Comparison of ENCODE assay signal across 1 cellular context in the genomic region with DNA sequence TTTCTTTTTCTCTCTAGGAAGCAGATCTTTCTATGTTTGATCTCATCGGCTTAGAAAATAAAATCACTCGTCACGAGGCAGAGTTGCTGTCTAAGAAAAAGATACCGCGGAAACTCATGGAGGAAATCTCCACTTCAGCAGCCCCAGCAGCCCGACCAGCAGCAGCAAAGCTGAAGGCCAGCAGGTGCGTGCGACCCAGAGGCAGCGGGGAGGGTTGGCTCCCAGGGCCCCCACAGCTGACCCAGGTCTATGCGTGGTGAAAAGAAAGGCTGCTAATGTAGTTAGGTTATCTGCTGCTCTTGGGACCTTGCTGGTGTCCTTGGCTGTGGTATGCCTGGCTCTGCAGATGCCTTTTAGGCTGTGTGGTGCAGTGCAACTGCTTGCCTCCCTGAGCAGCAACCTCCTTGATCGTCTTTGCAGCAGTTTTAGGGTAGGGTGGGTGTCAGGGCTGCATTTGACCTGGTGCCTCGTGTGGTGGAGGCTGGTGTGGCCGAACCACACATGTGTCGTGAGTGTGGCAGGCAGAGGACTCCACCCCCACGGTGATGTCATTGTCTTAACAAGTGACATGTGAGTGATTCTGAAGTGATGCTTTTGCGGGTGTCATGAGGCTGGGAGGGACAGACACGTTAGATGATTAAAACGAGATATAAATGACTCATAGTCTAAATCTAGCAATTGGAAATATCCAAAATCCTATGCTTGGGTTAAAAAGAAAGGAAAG.
TF ChIP-seq lines count a peak whose summit lies in the region.

No MANE protein-coding gene starts in this region.

TF ChIP-seq in HEK293, 187 proteins besides CTCF, POLR2A, EP300 and RAD21 (continued from another document):
- TF ChIP-seq, protein P1, sequence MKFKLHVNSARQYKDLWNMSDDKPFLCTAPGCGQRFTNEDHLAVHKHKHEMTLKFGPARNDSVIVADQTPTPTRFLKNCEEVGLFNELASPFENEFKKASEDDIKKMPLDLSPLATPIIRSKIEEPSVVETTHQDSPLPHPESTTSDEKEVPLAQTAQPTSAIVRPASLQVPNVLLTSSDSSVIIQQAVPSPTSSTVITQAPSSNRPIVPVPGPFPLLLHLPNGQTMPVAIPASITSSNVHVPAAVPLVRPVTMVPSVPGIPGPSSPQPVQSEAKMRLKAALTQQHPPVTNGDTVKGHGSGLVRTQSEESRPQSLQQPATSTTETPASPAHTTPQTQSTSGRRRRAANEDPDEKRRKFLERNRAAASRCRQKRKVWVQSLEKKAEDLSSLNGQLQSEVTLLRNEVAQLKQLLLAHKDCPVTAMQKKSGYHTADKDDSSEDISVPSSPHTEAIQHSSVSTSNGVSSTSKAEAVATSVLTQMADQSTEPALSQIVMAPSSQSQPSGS (tag by site-specific recombination; IDR thresholded peaks at IDR 0.05; ENCODE audit: low read depth), result peak; percentile 69; the same call in 1 of the 2 replicates
- 0 out of 2 replicates have a peak, but pooled peaks have one; percentile 7 for TF ChIP-seq ZFHX2 (tag by site-specific recombination; conservative IDR thresholded peaks at IDR 0.05)
- TF ChIP-seq ZNF629 (tag by site-specific recombination; IDR thresholded peaks at IDR 0.05), result peak; percentile 88
- TF ChIP-seq SCRT2 (tag by site-specific recombination; IDR thresholded peaks at IDR 0.05), result 0 out of 2 replicates have a peak, but pooled peaks have one; percentile 12
- TF ChIP-seq KLF1 (tag by site-specific recombination; IDR thresholded peaks at IDR 0.05), result peak; percentile 41
- TF ChIP-seq, protein P2, sequence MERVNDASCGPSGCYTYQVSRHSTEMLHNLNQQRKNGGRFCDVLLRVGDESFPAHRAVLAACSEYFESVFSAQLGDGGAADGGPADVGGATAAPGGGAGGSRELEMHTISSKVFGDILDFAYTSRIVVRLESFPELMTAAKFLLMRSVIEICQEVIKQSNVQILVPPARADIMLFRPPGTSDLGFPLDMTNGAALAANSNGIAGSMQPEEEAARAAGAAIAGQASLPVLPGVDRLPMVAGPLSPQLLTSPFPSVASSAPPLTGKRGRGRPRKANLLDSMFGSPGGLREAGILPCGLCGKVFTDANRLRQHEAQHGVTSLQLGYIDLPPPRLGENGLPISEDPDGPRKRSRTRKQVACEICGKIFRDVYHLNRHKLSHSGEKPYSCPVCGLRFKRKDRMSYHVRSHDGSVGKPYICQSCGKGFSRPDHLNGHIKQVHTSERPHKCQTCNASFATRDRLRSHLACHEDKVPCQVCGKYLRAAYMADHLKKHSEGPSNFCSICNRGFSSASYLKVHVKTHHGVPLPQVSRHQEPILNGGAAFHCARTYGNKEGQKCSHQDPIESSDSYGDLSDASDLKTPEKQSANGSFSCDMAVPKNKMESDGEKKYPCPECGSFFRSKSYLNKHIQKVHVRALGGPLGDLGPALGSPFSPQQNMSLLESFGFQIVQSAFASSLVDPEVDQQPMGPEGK (tag by site-specific recombination; IDR thresholded peaks at IDR 0.05), result no peak
- TF ChIP-seq SETDB1 (IDR thresholded peaks at IDR 0.05; ENCODE audit: insufficient read length, low read length), result no peak
- TF ChIP-seq ZBTB21 (tag by site-specific recombination; IDR thresholded peaks at IDR 0.05), result 0 out of 2 replicates have a peak, but pooled peaks have one; percentile 32
- TF ChIP-seq, protein P3, sequence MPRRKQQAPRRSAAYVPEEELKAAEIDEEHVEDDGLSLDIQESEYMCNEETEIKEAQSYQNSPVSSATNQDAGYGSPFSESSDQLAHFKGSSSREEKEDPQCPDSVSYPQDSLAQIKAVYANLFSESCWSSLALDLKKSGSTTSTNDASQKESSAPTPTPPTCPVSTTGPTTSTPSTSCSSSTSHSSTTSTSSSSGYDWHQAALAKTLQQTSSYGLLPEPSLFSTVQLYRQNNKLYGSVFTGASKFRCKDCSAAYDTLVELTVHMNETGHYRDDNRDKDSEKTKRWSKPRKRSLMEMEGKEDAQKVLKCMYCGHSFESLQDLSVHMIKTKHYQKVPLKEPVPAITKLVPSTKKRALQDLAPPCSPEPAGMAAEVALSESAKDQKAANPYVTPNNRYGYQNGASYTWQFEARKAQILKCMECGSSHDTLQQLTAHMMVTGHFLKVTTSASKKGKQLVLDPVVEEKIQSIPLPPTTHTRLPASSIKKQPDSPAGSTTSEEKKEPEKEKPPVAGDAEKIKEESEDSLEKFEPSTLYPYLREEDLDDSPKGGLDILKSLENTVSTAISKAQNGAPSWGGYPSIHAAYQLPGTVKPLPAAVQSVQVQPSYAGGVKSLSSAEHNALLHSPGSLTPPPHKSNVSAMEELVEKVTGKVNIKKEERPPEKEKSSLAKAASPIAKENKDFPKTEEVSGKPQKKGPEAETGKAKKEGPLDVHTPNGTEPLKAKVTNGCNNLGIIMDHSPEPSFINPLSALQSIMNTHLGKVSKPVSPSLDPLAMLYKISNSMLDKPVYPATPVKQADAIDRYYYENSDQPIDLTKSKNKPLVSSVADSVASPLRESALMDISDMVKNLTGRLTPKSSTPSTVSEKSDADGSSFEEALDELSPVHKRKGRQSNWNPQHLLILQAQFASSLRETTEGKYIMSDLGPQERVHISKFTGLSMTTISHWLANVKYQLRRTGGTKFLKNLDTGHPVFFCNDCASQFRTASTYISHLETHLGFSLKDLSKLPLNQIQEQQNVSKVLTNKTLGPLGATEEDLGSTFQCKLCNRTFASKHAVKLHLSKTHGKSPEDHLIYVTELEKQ (tag by site-specific recombination; IDR thresholded peaks at IDR 0.05; ENCODE audit: borderline replicate concordance), result 0 out of 2 replicates have a peak, but pooled peaks have one; percentile 17
- TF ChIP-seq, protein P4, sequence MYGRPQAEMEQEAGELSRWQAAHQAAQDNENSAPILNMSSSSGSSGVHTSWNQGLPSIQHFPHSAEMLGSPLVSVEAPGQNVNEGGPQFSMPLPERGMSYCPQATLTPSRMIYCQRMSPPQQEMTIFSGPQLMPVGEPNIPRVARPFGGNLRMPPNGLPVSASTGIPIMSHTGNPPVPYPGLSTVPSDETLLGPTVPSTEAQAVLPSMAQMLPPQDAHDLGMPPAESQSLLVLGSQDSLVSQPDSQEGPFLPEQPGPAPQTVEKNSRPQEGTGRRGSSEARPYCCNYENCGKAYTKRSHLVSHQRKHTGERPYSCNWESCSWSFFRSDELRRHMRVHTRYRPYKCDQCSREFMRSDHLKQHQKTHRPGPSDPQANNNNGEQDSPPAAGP (tag by site-specific recombination; IDR thresholded peaks at IDR 0.05), result peak; percentile 63; the same call in 1 of the 2 replicates
